Comparison of ENCODE assay signal across 8 cellular contexts in the genomic region with DNA sequence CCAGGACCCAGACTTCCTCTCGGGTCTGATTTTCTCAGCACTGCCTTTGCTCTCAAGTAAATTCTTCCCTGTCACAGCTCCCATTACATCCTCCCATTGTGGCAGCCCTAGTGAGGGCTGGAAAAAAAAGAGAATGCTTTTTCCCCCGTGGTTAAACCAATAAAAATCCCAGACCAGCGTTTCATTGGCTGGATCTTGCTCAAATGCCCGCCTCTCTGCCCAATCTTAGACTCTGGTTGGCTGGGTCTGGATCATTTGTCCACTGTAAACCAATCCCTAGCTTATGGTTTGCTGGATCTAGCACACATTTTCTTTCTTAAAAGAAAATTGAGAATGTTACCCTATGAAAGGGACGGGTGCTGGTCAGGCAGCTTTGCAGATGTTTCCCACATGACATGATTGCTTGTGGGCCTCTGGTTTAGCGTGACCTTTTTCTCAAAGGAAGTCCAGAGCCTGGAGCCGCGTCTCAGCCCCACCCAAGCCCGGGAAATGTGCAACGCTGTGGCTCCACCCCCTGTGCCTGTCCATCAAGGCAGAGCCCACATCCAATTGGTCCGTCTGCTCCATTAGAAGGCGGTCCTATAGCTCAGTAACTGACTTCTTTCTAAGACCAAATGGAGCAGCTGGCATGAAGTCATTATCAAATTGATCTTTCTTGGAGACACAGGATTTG. TPM values are rescaled to one million over a fixed set of nuclear protein-coding genes. Genes with fewer than 3 reads are reported as not detected.
DNase-seq lines count a peak whose midpoint lies in the region; ATAC-seq and TF ChIP-seq lines count a peak whose summit lies in the region.

No MANE protein-coding gene starts in this region.

- no peaks in the 10 kb centered on the region for H3K9me3 ChIP-seq in BE2C
- H3K9me3 ChIP-seq in HCT116 (ENCODE audit: control insufficient read depth in 1 of 2, insufficient read depth in 1 of 2, low read depth in 1 of 2, low read length in 2 of 2), result peaks cover 0 to 3% of the 10 kb centered on the region in 2 experiments; a peak in 1 of 4 replicates
- H3K9me3 ChIP-seq in upper lobe of right lung, result no peaks in the 10 kb centered on the region

- RAD21 ChIA-PET in HCT116 (lab: Charles Lee; ENCODE audit: low non-redundant PET in 1 of 2, low total read pairs in 2 of 2, uncharacterized antibody in 2 of 2, unreplicated experiment in 2 of 2), result interaction anchor here in 1 of 2 experiments (0.7 kb wide), 1 partner anchor 106 kb away, joined by 3 read pairs; no protein-coding TSS in a partner anchor

- POLR2A ChIA-PET in HCT116 (lab: Charles Lee), result interaction anchor here (0.8 kb wide), 1 partner anchor 179 kb away, joined by 3 read pairs; no protein-coding TSS in a partner anchor

- intact Hi-C loops in HCT116 (cut with micrococcal nuclease), result no loop called here
- intact Hi-C loops in upper lobe of right lung (cut with DNase I), result no loop called here

- H3K4me3 ChIP-seq in BE2C (ENCODE audit: low read depth, low read length) (peak overlapping the region; percentile 3; the same call in 1 of the 2 replicates), HCT116 (replicated peaks in 1 of 2; ENCODE audit: low read depth in 1 of 2, low read length in 2 of 2) (no peak overlapping the region), upper lobe of right lung (no peak overlapping the region)

- TF ChIP-seq RAD21 in HCT116 (IDR thresholded peaks at IDR 0.05; ENCODE audit: low read depth), result no peak

- H3K27me3 ChIP-seq in BE2C, result peaks cover 58% of the 10 kb centered on the region
- no peaks in the 10 kb centered on the region for H3K27me3 ChIP-seq in HCT116 (ENCODE audit: insufficient read depth, low read length)
- H3K27me3 ChIP-seq in upper lobe of right lung, result peaks cover 13% of the 10 kb centered on the region

- no peak for TF ChIP-seq CTCF in BE2C (IDR thresholded peaks at IDR 0.05; ENCODE audit: low read depth, low read length)
- no peak for TF ChIP-seq CTCF in HCT116 (IDR thresholded peaks at IDR 0.05 in 2 of 3, conservative IDR thresholded peaks at IDR 0.05 in 1 of 3; ENCODE audit: borderline replicate concordance in 1 of 3, insufficient read depth in 1 of 3, low read depth in 2 of 3, low read length in 2 of 3)
- TF ChIP-seq CTCF in upper lobe of right lung (IDR thresholded peaks at IDR 0.05), result no peak

- no peaks in the 10 kb centered on the region for H3K4me1 ChIP-seq in BE2C
- peaks cover 3 to 10% of the 10 kb centered on the region in 2 experiments; a peak in 3 of 4 replicates for H3K4me1 ChIP-seq in HCT116 (ENCODE audit: control insufficient read depth in 1 of 2, insufficient read depth in 2 of 2, low read length in 2 of 2)
- H3K4me1 ChIP-seq in upper lobe of right lung, result no peaks in the 10 kb centered on the region

- H4K20me1 ChIP-seq in HCT116 (ENCODE audit: insufficient read depth), result no peaks in the 10 kb centered on the region

- H3K36me3 ChIP-seq in BE2C (no peaks in the 10 kb centered on the region), HCT116 (ENCODE audit: control insufficient read depth in 1 of 2, insufficient read depth in 2 of 2, low read length in 2 of 2) (no peaks in the 10 kb centered on the region), upper lobe of right lung (no peaks in the 10 kb centered on the region)

- ATAC-seq in HCT116, result peak; percentile 99
- peak; percentile 87 for ATAC-seq in upper lobe of right lung
- no peak for ATAC-seq in HG03457 (IDR thresholded peaks at IDR 0.05; ENCODE audit: unreplicated experiment)
- no peak for ATAC-seq in GM21390 (IDR thresholded peaks at IDR 0.05; ENCODE audit: unreplicated experiment)

- no peak overlapping the region for H3K27ac ChIP-seq in HCT116 (ENCODE audit: low read depth, low read length)
- H3K27ac ChIP-seq in upper lobe of right lung, result peak overlapping the region; percentile 42

- DNase-seq in BE2C (peak; percentile 74), HCT116 (ENCODE audit: low read depth, low spot score) (peak; percentile 72), NOMO-1 (lab: John Stamatoyannopoulos, UW; ENCODE audit: unreplicated experiment in 2 of 2) (peak; percentile 90 to 96), anterior cingulate cortex (lab: John Stamatoyannopoulos, UW) (peak in 43 of 58 donors; percentile 3 to 76 (median 32)), inferior parietal cortex (ENCODE audit: extremely low spot score) (peak; percentile 35), upper lobe of right lung (peak; percentile 90)

- no TSS peak for BruUV-seq in HCT116 (replicated peaks; lab: Mats Ljungman, UMichigan)

- H3K79me2 ChIP-seq in HCT116 (ENCODE audit: insufficient read depth, low read length), result no peaks in the 10 kb centered on the region

- H2AFZ ChIP-seq in HCT116 (ENCODE audit: low read depth, low read length, poor library complexity, severe bottlenecking), result peak overlapping the region; percentile 71

- TF ChIP-seq POLR2A in HCT116 (IDR thresholded peaks at IDR 0.05; ENCODE audit: borderline replicate concordance, extremely low read depth, insufficient read depth, insufficient read length), result no peak

- H3K9me2 ChIP-seq in HCT116 (ENCODE audit: insufficient read depth), result no peaks in the 10 kb centered on the region

- H3K9ac ChIP-seq in HCT116 (ENCODE audit: low read length), result no peak overlapping the region

- CTCF ChIA-PET in HCT116 (lab: Charles Lee), result interaction anchor here (1.5 kb wide), 1 partner anchor 106 kb away, joined by 8 read pairs; no protein-coding TSS in a partner anchor

- H3K4me2 ChIP-seq in HCT116 (ENCODE audit: low read length), result peak overlapping the region; percentile 44

TF ChIP-seq in HCT116, 20 proteins besides CTCF, POLR2A, EP300 and RAD21:
- TF ChIP-seq SP1 (IDR thresholded peaks at IDR 0.05; ENCODE audit: low read depth), result peak; percentile 38; the same call in 1 of the 2 replicates
- no peak for TF ChIP-seq EZH2 (IDR thresholded peaks at IDR 0.05)

RNA-seq across cellular contexts. Expression of a gene that starts 2.8 kb away (rescaled TPM):
- polyA plus RNA-seq in BE2C (2012; ENCODE audit: insufficient read depth, insufficient read length, low read depth), result not detected
- total RNA-seq in HCT116 (2021; ENCODE audit: unreplicated experiment) (not detected), upper lobe of right lung (97.9 TPM)
- not detected in 2 replicates for polyA plus RNA-seq in HCT116 (2012)

RNA-seq across cellular contexts. Expression of a gene that starts 5.3 kb away (rescaled TPM):
- polyA plus RNA-seq in BE2C (2012; ENCODE audit: insufficient read depth, insufficient read length, low read depth), result not detected
- total RNA-seq in HCT116 (2021; ENCODE audit: unreplicated experiment) (not detected), upper lobe of right lung (12.5 TPM)
- polyA plus RNA-seq in HCT116 (2012), result not detected in 2 replicates

RNA-seq across cellular contexts. Expression of a gene that starts 6.5 kb away (rescaled TPM):
- polyA plus RNA-seq in BE2C (2012; ENCODE audit: insufficient read depth, insufficient read length, low read depth), result 514 TPM
- total RNA-seq in HCT116 (2021; ENCODE audit: unreplicated experiment), result 101 TPM
- polyA plus RNA-seq in HCT116 (2012), result 155 and 183 TPM in 2 replicates
- 83.9 TPM for total RNA-seq in upper lobe of right lung

RNA-seq across cellular contexts. Expression of a gene that starts 27.8 kb away (rescaled TPM):
- polyA plus RNA-seq in BE2C (2012; ENCODE audit: insufficient read depth, insufficient read length, low read depth), result not detected
- total RNA-seq in HCT116 (2021; ENCODE audit: unreplicated experiment), result 0.20 TPM
- 0.13 TPM in 1 of 2 replicates, not detected in the other for polyA plus RNA-seq in HCT116 (2012)
- 0.58 TPM for total RNA-seq in upper lobe of right lung

RNA-seq across cellular contexts. Expression of a gene that starts 37.2 kb away (rescaled TPM):
- polyA plus RNA-seq in BE2C (2012; ENCODE audit: insufficient read depth, insufficient read length, low read depth), result 2.0 TPM
- total RNA-seq in HCT116 (2021; ENCODE audit: unreplicated experiment) (141 TPM), upper lobe of right lung (162 TPM)
- 144 and 186 TPM in 2 replicates for polyA plus RNA-seq in HCT116 (2012)

Comparison
In these comparisons a context has a peak if more than half of its experiments do, and no peak if none do; other contexts are left out.
1. DNase-seq: peak in every context shown above with its lines; median percentile 93 in NOMO-1; 90 in upper lobe of right lung; 74 in BE2C; 72 in HCT116; 35 in inferior parietal cortex; 32 in anterior cingulate cortex.
2. ATAC-seq: peak in HCT116 (single experiment) and upper lobe of right lung (single experiment); none in HG03457 (single experiment) and GM21390 (single experiment).
3. RNA of a gene that starts 2.8 kb away (total RNA-seq): 97.9 TPM in upper lobe of right lung (single experiment); not detected in HCT116 (single experiment); every median in the first group is over 10 times any median in the second.
4. RNA of a gene that starts 5.3 kb away (total RNA-seq): 12.5 TPM in upper lobe of right lung (single experiment); not detected in HCT116 (single experiment); every median in the first group is over 10 times any median in the second.